In the genomic region with DNA sequence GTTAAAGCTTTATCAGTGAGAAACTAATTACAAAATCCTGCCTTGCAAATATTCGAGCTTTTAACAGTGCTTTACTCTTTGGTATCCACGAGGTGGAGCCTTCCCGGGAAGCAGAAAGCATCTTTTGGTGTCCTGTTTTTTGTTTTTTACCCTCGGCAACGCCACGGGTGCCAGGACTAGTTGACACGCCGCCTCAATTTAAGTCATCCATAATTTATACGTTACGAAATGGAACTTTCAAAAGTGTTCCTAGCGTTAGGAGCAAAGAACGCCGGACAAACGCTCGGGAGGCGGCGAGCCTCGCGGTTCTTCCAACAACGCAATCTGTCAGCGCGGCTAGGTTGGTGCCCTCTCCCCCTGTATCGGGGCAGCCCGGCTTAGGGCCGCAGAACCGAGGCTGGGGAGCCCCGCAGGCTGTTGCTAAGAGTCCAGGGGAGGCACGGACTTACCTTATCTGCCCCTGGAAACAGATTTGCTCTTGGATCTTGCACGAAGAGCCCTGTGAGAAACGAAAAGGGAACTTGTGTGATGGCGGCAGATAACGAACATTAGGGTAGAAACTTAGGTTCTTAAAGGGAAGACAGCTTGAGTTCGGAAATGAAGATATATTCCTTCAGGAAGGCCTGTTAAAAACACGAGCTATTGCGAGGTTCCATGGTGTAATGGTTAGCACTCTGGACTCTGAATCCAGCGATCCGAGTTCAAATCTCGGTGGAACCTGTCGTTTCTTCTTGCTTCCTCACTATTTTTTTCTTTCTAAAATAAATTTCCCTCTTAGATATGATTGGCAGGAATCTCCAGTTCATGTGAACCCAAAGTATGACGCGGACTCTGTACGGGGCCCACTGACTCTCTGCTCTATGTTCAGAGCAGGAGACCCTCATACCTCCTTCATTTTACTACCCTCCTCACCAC, we compare ENCODE assay signal across 1 cellular context.
A peak's percentile ranks its signal among the peaks of the same experiment; 100 is the strongest.
TF ChIP-seq lines count a peak whose summit lies in the region.

No MANE protein-coding gene starts in this region.

TF ChIP-seq in HepG2, 621 proteins besides CTCF, POLR2A, EP300 and RAD21 (continued from another document and continues in another):
- TF ChIP-seq, protein P1, sequence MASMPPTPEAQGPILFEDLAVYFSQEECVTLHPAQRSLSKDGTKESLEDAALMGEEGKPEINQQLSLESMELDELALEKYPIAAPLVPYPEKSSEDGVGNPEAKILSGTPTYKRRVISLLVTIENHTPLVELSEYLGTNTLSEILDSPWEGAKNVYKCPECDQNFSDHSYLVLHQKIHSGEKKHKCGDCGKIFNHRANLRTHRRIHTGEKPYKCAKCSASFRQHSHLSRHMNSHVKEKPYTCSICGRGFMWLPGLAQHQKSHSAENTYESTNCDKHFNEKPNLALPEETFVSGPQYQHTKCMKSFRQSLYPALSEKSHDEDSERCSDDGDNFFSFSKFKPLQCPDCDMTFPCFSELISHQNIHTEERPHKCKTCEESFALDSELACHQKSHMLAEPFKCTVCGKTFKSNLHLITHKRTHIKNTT (CRISPR knock-in tag; IDR thresholded peaks at IDR 0.05), result no peak
- TF ChIP-seq HNF4G (IDR thresholded peaks at IDR 0.05; ENCODE audit: borderline replicate concordance, low read depth, low read length) (no peak), HNF4G (CRISPR knock-in tag; IDR thresholded peaks at IDR 0.05; ENCODE audit: borderline replicate concordance, low read depth) (peak; percentile 56; the same call in 1 of the 2 replicates), RNF2 (conservative IDR thresholded peaks at IDR 0.05; ENCODE audit: low read depth) (no peak), GZF1 (CRISPR knock-in tag; IDR thresholded peaks at IDR 0.05) (0 out of 2 replicates have a peak, but pooled peaks have one; percentile 40), HMG20A (CRISPR knock-in tag; IDR thresholded peaks at IDR 0.05; ENCODE audit: borderline replicate concordance) (peak; percentile 11; the same call in 1 of the 2 replicates), KMT2B (CRISPR knock-in tag; IDR thresholded peaks at IDR 0.05) (peak; percentile 36), MBNL3 (CRISPR knock-in tag; conservative IDR thresholded peaks at IDR 0.05) (no peak), KDM6A (CRISPR knock-in tag; IDR thresholded peaks at IDR 0.05; ENCODE audit: low read depth) (no peak), PRPF4 (IDR thresholded peaks at IDR 0.05; ENCODE audit: low read depth, low read length, poor library complexity, severe bottlenecking) (peak; percentile 96), ZNF746 (CRISPR knock-in tag; IDR thresholded peaks at IDR 0.05) (0 out of 2 replicates have a peak, but pooled peaks have one; percentile 19), HIVEP1 (CRISPR knock-in tag; IDR thresholded peaks at IDR 0.05) (no peak), HNF4A (CRISPR knock-in tag; IDR thresholded peaks at IDR 0.05) (peak; percentile 43), RXRA (CRISPR knock-in tag; IDR thresholded peaks at IDR 0.05) (0 out of 2 replicates have a peak, but pooled peaks have one; percentile 28), MTA1 (CRISPR knock-in tag; IDR thresholded peaks at IDR 0.05; ENCODE audit: borderline replicate concordance) (0 out of 2 replicates have a peak, but pooled peaks have one; percentile 25), JUND (CRISPR knock-in tag; IDR thresholded peaks at IDR 0.05) (peak; percentile 58; the same call in 1 of the 2 replicates), PHF8 (CRISPR knock-in tag; IDR thresholded peaks at IDR 0.05) (peak; percentile 54; the same call in 1 of the 2 replicates), DR1 (CRISPR knock-in tag; IDR thresholded peaks at IDR 0.05) (peak; percentile 77), CREB1 (IDR thresholded peaks at IDR 0.05) (no peak), CREB1 (CRISPR knock-in tag; IDR thresholded peaks at IDR 0.05) (peak; percentile 53; the same call in 1 of the 2 replicates), GATAD2A (CRISPR knock-in tag; IDR thresholded peaks at IDR 0.05) (peak; percentile 74), ZNF335 (CRISPR knock-in tag; IDR thresholded peaks at IDR 0.05) (0 out of 2 replicates have a peak, but pooled peaks have one; percentile 14), ELF3 (CRISPR knock-in tag; IDR thresholded peaks at IDR 0.05) (peak; percentile 46; the same call in 1 of the 2 replicates), BCL6 (CRISPR knock-in tag; IDR thresholded peaks at IDR 0.05) (peak; percentile 49; the same call in 1 of the 2 replicates), STAT5B (CRISPR knock-in tag; IDR thresholded peaks at IDR 0.05) (no peak)
- TF ChIP-seq, protein P2, sequence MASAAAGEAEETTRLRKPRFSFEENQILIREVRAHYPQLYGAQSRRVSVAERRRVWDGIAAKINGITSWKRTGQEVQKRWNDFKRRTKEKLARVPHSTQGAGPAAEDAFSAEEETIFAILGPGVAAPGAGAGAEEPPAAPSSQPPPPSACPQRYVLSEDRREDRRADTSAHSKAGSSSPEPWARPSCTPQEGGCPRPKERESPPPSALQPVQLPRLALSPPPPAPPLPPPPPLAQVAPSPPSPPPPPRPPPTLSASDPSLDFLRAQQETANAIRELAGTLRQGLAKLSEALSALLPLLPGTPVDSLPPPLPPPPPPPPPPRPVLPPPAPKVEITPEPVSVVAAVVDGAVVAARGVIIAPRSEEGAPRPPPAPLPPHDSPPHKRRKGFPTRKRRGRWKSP (CRISPR knock-in tag; IDR thresholded peaks at IDR 0.05), result peak; percentile 50; the same call in 1 of the 2 replicates
- TF ChIP-seq, protein P3, sequence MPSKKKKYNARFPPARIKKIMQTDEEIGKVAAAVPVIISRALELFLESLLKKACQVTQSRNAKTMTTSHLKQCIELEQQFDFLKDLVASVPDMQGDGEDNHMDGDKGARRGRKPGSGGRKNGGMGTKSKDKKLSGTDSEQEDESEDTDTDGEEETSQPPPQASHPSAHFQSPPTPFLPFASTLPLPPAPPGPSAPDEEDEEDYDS (CRISPR knock-in tag; IDR thresholded peaks at IDR 0.05), result peak; percentile 78
- TF ChIP-seq, protein P4, sequence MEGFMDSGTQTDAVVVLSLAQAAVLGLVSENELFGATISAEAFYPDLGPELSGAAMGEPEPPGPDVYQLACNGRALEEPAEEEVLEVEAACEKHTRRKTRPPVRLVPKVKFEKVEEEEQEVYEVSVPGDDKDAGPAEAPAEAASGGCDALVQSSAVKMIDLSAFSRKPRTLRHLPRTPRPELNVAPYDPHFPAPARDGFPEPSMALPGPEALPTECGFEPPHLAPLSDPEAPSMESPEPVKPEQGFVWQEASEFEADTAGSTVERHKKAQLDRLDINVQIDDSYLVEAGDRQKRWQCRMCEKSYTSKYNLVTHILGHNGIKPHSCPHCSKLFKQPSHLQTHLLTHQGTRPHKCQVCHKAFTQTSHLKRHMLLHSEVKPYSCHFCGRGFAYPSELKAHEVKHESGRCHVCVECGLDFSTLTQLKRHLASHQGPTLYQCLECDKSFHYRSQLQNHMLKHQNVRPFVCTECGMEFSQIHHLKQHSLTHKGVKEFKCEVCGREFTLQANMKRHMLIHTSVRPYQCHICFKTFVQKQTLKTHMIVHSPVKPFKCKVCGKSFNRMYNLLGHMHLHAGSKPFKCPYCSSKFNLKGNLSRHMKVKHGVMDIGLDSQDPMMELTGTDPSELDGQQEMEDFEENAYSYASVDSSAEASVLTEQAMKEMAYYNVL (CRISPR knock-in tag; IDR thresholded peaks at IDR 0.05; ENCODE audit: borderline replicate concordance), result 0 out of 2 replicates have a peak, but pooled peaks have one; percentile 27
- TF ChIP-seq, protein P5, sequence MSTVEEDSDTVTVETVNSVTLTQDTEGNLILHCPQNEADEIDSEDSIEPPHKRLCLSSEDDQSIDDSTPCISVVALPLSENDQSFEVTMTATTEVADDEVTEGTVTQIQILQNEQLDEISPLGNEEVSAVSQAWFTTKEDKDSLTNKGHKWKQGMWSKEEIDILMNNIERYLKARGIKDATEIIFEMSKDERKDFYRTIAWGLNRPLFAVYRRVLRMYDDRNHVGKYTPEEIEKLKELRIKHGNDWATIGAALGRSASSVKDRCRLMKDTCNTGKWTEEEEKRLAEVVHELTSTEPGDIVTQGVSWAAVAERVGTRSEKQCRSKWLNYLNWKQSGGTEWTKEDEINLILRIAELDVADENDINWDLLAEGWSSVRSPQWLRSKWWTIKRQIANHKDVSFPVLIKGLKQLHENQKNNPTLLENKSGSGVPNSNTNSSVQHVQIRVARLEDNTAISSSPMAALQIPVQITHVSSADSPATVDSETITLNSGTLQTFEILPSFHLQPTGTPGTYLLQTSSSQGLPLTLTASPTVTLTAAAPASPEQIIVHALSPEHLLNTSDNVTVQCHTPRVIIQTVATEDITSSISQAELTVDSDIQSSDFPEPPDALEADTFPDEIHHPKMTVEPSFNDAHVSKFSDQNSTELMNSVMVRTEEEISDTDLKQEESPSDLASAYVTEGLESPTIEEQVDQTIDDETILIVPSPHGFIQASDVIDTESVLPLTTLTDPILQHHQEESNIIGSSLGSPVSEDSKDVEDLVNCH (CRISPR knock-in tag; IDR thresholded peaks at IDR 0.05), result no peak
- TF ChIP-seq, protein P6, sequence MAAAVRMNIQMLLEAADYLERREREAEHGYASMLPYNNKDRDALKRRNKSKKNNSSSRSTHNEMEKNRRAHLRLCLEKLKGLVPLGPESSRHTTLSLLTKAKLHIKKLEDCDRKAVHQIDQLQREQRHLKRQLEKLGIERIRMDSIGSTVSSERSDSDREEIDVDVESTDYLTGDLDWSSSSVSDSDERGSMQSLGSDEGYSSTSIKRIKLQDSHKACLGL (CRISPR knock-in tag; IDR thresholded peaks at IDR 0.05), result no peak
- TF ChIP-seq, protein P7, sequence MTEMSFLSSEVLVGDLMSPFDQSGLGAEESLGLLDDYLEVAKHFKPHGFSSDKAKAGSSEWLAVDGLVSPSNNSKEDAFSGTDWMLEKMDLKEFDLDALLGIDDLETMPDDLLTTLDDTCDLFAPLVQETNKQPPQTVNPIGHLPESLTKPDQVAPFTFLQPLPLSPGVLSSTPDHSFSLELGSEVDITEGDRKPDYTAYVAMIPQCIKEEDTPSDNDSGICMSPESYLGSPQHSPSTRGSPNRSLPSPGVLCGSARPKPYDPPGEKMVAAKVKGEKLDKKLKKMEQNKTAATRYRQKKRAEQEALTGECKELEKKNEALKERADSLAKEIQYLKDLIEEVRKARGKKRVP (CRISPR knock-in tag; IDR thresholded peaks at IDR 0.05), result peak in 1 of 2 experiments; percentile 37; a peak in 1 of 4 replicates
- TF ChIP-seq, protein P8, sequence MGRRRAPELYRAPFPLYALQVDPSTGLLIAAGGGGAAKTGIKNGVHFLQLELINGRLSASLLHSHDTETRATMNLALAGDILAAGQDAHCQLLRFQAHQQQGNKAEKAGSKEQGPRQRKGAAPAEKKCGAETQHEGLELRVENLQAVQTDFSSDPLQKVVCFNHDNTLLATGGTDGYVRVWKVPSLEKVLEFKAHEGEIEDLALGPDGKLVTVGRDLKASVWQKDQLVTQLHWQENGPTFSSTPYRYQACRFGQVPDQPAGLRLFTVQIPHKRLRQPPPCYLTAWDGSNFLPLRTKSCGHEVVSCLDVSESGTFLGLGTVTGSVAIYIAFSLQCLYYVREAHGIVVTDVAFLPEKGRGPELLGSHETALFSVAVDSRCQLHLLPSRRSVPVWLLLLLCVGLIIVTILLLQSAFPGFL (CRISPR knock-in tag; IDR thresholded peaks at IDR 0.05), result no peak
- TF ChIP-seq, protein P9, sequence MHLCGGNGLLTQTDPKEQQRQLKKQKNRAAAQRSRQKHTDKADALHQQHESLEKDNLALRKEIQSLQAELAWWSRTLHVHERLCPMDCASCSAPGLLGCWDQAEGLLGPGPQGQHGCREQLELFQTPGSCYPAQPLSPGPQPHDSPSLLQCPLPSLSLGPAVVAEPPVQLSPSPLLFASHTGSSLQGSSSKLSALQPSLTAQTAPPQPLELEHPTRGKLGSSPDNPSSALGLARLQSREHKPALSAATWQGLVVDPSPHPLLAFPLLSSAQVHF (CRISPR knock-in tag; IDR thresholded peaks at IDR 0.05), result no peak
- TF ChIP-seq, protein P10, sequence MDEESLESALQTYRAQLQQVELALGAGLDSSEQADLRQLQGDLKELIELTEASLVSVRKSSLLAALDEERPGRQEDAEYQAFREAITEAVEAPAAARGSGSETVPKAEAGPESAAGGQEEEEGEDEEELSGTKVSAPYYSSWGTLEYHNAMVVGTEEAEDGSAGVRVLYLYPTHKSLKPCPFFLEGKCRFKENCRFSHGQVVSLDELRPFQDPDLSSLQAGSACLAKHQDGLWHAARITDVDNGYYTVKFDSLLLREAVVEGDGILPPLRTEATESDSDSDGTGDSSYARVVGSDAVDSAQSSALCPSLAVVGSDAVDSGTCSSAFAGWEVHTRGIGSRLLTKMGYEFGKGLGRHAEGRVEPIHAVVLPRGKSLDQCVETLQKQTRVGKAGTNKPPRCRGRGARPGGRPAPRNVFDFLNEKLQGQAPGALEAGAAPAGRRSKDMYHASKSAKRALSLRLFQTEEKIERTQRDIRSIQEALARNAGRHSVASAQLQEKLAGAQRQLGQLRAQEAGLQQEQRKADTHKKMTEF (CRISPR knock-in tag; IDR thresholded peaks at IDR 0.05), result peak; percentile 60; the same call in 1 of the 2 replicates
- TF ChIP-seq, protein P11, sequence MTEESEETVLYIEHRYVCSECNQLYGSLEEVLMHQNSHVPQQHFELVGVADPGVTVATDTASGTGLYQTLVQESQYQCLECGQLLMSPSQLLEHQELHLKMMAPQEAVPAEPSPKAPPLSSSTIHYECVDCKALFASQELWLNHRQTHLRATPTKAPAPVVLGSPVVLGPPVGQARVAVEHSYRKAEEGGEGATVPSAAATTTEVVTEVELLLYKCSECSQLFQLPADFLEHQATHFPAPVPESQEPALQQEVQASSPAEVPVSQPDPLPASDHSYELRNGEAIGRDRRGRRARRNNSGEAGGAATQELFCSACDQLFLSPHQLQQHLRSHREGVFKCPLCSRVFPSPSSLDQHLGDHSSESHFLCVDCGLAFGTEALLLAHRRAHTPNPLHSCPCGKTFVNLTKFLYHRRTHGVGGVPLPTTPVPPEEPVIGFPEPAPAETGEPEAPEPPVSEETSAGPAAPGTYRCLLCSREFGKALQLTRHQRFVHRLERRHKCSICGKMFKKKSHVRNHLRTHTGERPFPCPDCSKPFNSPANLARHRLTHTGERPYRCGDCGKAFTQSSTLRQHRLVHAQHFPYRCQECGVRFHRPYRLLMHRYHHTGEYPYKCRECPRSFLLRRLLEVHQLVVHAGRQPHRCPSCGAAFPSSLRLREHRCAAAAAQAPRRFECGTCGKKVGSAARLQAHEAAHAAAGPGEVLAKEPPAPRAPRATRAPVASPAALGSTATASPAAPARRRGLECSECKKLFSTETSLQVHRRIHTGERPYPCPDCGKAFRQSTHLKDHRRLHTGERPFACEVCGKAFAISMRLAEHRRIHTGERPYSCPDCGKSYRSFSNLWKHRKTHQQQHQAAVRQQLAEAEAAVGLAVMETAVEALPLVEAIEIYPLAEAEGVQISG (CRISPR knock-in tag; IDR thresholded peaks at IDR 0.05), result 0 out of 2 replicates have a peak, but pooled peaks have one; percentile 11
- TF ChIP-seq, protein P12, sequence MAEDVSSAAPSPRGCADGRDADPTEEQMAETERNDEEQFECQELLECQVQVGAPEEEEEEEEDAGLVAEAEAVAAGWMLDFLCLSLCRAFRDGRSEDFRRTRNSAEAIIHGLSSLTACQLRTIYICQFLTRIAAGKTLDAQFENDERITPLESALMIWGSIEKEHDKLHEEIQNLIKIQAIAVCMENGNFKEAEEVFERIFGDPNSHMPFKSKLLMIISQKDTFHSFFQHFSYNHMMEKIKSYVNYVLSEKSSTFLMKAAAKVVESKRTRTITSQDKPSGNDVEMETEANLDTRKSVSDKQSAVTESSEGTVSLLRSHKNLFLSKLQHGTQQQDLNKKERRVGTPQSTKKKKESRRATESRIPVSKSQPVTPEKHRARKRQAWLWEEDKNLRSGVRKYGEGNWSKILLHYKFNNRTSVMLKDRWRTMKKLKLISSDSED (CRISPR knock-in tag; IDR thresholded peaks at IDR 0.05), result 0 out of 2 replicates have a peak, but pooled peaks have one; percentile 59
- TF ChIP-seq, protein P13, sequence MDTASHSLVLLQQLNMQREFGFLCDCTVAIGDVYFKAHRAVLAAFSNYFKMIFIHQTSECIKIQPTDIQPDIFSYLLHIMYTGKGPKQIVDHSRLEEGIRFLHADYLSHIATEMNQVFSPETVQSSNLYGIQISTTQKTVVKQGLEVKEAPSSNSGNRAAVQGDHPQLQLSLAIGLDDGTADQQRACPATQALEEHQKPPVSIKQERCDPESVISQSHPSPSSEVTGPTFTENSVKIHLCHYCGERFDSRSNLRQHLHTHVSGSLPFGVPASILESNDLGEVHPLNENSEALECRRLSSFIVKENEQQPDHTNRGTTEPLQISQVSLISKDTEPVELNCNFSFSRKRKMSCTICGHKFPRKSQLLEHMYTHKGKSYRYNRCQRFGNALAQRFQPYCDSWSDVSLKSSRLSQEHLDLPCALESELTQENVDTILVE (CRISPR knock-in tag; IDR thresholded peaks at IDR 0.05), result no peak
